Comparison of ENCODE assay signal across 23 cellular contexts in the genomic region with DNA sequence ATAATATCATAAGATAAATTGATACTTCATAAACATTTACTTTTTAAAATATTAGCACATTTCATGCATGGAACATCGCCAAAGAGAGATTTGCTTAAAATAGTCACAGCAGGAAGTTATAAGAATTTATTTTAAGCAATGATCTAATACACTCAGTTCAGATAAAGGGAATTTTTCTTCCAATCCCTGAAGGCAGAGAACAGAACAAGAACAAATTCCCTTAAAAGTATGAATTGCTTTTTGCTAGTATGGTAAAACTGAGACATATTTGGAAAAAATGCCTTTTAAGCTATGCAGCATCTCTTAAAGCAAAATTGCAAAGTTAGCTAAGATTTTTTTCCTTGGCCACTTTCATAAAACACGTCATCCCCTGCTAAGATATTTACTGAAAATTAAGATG.
"Had no signal": no experiment of that assay in that cellular context is flagged by ENCODE, and none has a peak within 500 bp of the region (broad histone marks: within the 10 kb centered on the region; RNA-seq: fewer than 3 reads in every experiment).

No MANE protein-coding gene starts in this region.

- H3K9me3 Mint-ChIP-seq: activated CD8-positive, alpha-beta T cell treated with anti-CD3 and anti-CD28 coated beads for 36 hours; activated naive CD8-positive, alpha-beta T cell treated with anti-CD3 and anti-CD28 coated beads for 36 hours had no signal

- DNase-seq: activated CD4-positive, alpha-beta T cell treated with anti-CD3 and anti-CD28 coated beads for 48 hours; activated CD4-positive, CD25-positive, alpha-beta regulatory T cell; activated CD8-positive, alpha-beta T cell treated with anti-CD3 and anti-CD28 coated beads for 36 hours; activated naive CD4-positive, alpha-beta T cell; activated naive CD8-positive, alpha-beta T cell treated with anti-CD3 and anti-CD28 coated beads for 36 hours; activated T-cell treated with anti-CD3 and anti-CD28 coated beads, Interleukin-2, amount 50 U/mL, for 1 hour; amniotic stem cell; cerebellar nuclear complex; effector memory CD8-positive, alpha-beta T cell; esophagus squamous epithelium; gastrocnemius medialis; head of caudate nucleus; kidney glomerular epithelial cell; mesenchymal stem cell; naive thymus-derived CD8-positive, alpha-beta T cell; pancreas; sigmoid colon; stimulated activated CD4-positive, alpha-beta T cell treated with anti-CD3 and anti-CD28 coated beads, Interleukin-4, amount 100 ng/mL, for 4 hours; T-helper 1 cell; T1000; testis had no signal

- H3K36me3 Mint-ChIP-seq: activated naive CD8-positive, alpha-beta T cell treated with anti-CD3 and anti-CD28 coated beads for 36 hours; naive thymus-derived CD8-positive, alpha-beta T cell; stimulated activated memory B cell treated with anti-CD40 and anti-IgM and Interleukin-4, amounts not matched to agents 10 μg/mL and 1 μg/mL and 100 μg/mL, for 72 hours had no signal

- H3K4me1 ChIP-seq: gastrocnemius medialis, pancreas, testis had no signal

- ATAC-seq: activated CD8-positive, alpha-beta T cell treated with anti-CD3 and anti-CD28 coated beads for 36 hours; activated T-helper 17 cell treated with anti-CD3 and anti-CD28 coated beads, Interleukin-2, amount 50 U/mL, for 72 hours; effector memory CD8-positive, alpha-beta T cell; gastrocnemius medialis; naive thymus-derived CD8-positive, alpha-beta T cell; pancreas; stimulated activated memory B cell treated with anti-CD40 and anti-IgM and Interleukin-4, amounts not matched to agents 10 μg/mL and 1 μg/mL and 100 μg/mL, for 72 hours had no signal

- H3K36me3 ChIP-seq: esophagus squamous epithelium, gastrocnemius medialis, pancreas, sigmoid colon had no signal

- H3K27me3 Mint-ChIP-seq: activated CD8-positive, alpha-beta T cell treated with anti-CD3 and anti-CD28 coated beads for 36 hours; activated naive CD8-positive, alpha-beta T cell treated with anti-CD3 and anti-CD28 coated beads for 36 hours; activated T-helper 17 cell treated with anti-CD3 and anti-CD28 coated beads, Interleukin-2, amount 50 U/mL, for 72 hours; effector memory CD8-positive, alpha-beta T cell; naive thymus-derived CD8-positive, alpha-beta T cell; stimulated activated memory B cell treated with anti-CD40 and anti-IgM and Interleukin-4, amounts not matched to agents 10 μg/mL and 1 μg/mL and 100 μg/mL, for 72 hours had no signal

- H3K27ac ChIP-seq: esophagus squamous epithelium, gastrocnemius medialis, pancreas, sigmoid colon had no signal

- H3K9me3 ChIP-seq: esophagus squamous epithelium, gastrocnemius medialis, pancreas, sigmoid colon, testis had no signal

- H3K4me3 Mint-ChIP-seq: activated CD8-positive, alpha-beta T cell treated with anti-CD3 and anti-CD28 coated beads for 36 hours; activated naive CD8-positive, alpha-beta T cell treated with anti-CD3 and anti-CD28 coated beads for 36 hours; activated T-helper 17 cell treated with anti-CD3 and anti-CD28 coated beads, Interleukin-2, amount 50 U/mL, for 72 hours; effector memory CD8-positive, alpha-beta T cell; naive thymus-derived CD8-positive, alpha-beta T cell; stimulated activated memory B cell treated with anti-CD40 and anti-IgM and Interleukin-4, amounts not matched to agents 10 μg/mL and 1 μg/mL and 100 μg/mL, for 72 hours had no signal

- H3K4me3 ChIP-seq: esophagus squamous epithelium, gastrocnemius medialis, pancreas, sigmoid colon, testis had no signal

- H3K27ac Mint-ChIP-seq: activated CD8-positive, alpha-beta T cell treated with anti-CD3 and anti-CD28 coated beads for 36 hours; activated naive CD8-positive, alpha-beta T cell treated with anti-CD3 and anti-CD28 coated beads for 36 hours; activated T-helper 17 cell treated with anti-CD3 and anti-CD28 coated beads, Interleukin-2, amount 50 U/mL, for 72 hours; effector memory CD8-positive, alpha-beta T cell; naive thymus-derived CD8-positive, alpha-beta T cell; stimulated activated memory B cell treated with anti-CD40 and anti-IgM and Interleukin-4, amounts not matched to agents 10 μg/mL and 1 μg/mL and 100 μg/mL, for 72 hours had no signal

- H3K4me1 Mint-ChIP-seq: activated naive CD8-positive, alpha-beta T cell treated with anti-CD3 and anti-CD28 coated beads for 36 hours; activated T-helper 17 cell treated with anti-CD3 and anti-CD28 coated beads, Interleukin-2, amount 50 U/mL, for 72 hours; naive thymus-derived CD8-positive, alpha-beta T cell; stimulated activated memory B cell treated with anti-CD40 and anti-IgM and Interleukin-4, amounts not matched to agents 10 μg/mL and 1 μg/mL and 100 μg/mL, for 72 hours had no signal

- H3K27me3 ChIP-seq: esophagus squamous epithelium, gastrocnemius medialis, pancreas, sigmoid colon, testis had no signal
